ENCODE assay signal across 1 cellular context in genomic region chr12:31959051-31959700, GRCh38.
TF ChIP-seq lines count a peak whose summit lies in the region.

TSS of gene RESF1 (plus strand) at chr12:31959415. CDS start at chr12:31980956, 21,541 bp downstream.

TF ChIP-seq in HCT116, 20 proteins besides CTCF, POLR2A, EP300 and RAD21 (continued from another document):
- TF ChIP-seq SP1 (IDR thresholded peaks at IDR 0.05; ENCODE audit: low read depth) (peak; percentile 85), ELF1 (IDR thresholded peaks at IDR 0.05; ENCODE audit: borderline replicate concordance, low read depth) (no peak), FOSL1 (IDR thresholded peaks at IDR 0.05; ENCODE audit: low read depth) (peak; percentile 77), CBX3 (IDR thresholded peaks at IDR 0.05; ENCODE audit: low read depth) (peak; percentile 92), ZNF274 (IDR thresholded peaks at IDR 0.05; ENCODE audit: low read depth, low read length) (no peak), JUND (IDR thresholded peaks at IDR 0.05) (no peak; the same call in 1 of the 2 replicates), POLR2AphosphoS5 (IDR thresholded peaks at IDR 0.05; ENCODE audit: low read depth, low read length) (peak; percentile 87), ZBTB33 (IDR thresholded peaks at IDR 0.05; ENCODE audit: extremely low read depth, insufficient replicate concordance, low read length) (no peak)
